1 cellular context compared by ENCODE assay signal in genomic region chr20:45406260-45407066, GRCh38.
TF ChIP-seq lines count a peak whose summit lies in the region.

No MANE protein-coding gene starts in this region.

TF ChIP-seq in HepG2, 621 proteins besides CTCF, POLR2A, EP300 and RAD21 (continued from another document and continues in another):
- TF ChIP-seq ZSCAN21 (CRISPR knock-in tag; IDR thresholded peaks at IDR 0.05; ENCODE audit: borderline replicate concordance): peak; percentile 34
- no peak for TF ChIP-seq LRRFIP1 (CRISPR knock-in tag; conservative IDR thresholded peaks at IDR 0.05)
- TF ChIP-seq ZNF354B (CRISPR knock-in tag; IDR thresholded peaks at IDR 0.05): 0 out of 2 replicates have a peak, but pooled peaks have one; percentile 30
- TF ChIP-seq TBX2 (CRISPR knock-in tag; IDR thresholded peaks at IDR 0.05; ENCODE audit: borderline replicate concordance): peak; percentile 72; the same call in 1 of the 2 replicates
- TF ChIP-seq RXRA (CRISPR knock-in tag; IDR thresholded peaks at IDR 0.05): peak; percentile 3; the same call in 1 of the 2 replicates
- TF ChIP-seq, protein P1, sequence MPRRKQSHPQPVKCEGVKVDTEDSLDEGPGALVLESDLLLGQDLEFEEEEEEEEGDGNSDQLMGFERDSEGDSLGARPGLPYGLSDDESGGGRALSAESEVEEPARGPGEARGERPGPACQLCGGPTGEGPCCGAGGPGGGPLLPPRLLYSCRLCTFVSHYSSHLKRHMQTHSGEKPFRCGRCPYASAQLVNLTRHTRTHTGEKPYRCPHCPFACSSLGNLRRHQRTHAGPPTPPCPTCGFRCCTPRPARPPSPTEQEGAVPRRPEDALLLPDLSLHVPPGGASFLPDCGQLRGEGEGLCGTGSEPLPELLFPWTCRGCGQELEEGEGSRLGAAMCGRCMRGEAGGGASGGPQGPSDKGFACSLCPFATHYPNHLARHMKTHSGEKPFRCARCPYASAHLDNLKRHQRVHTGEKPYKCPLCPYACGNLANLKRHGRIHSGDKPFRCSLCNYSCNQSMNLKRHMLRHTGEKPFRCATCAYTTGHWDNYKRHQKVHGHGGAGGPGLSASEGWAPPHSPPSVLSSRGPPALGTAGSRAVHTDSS (CRISPR knock-in tag; conservative IDR thresholded peaks at IDR 0.05): 0 out of 2 replicates have a peak, but pooled peaks have one; percentile 59
- no peak for TF ChIP-seq JUN (CRISPR knock-in tag; IDR thresholded peaks at IDR 0.05)
- peak; percentile 16; the same call in 1 of the 2 replicates for TF ChIP-seq ZHX2 (IDR thresholded peaks at IDR 0.05; ENCODE audit: low read depth)
- peak; percentile 55; the same call in 1 of the 2 replicates for TF ChIP-seq ZHX2 (CRISPR knock-in tag; IDR thresholded peaks at IDR 0.05; ENCODE audit: borderline replicate concordance)
- TF ChIP-seq HNRNPK (IDR thresholded peaks at IDR 0.05; ENCODE audit: low read depth, low read length, poor library complexity, severe bottlenecking): peak; percentile 90
- TF ChIP-seq ZNF124 (CRISPR knock-in tag; IDR thresholded peaks at IDR 0.05): 0 out of 2 replicates have a peak, but pooled peaks have one; percentile 24
- peak; percentile 90 for TF ChIP-seq ELF3 (CRISPR knock-in tag; IDR thresholded peaks at IDR 0.05)
- TF ChIP-seq, protein P2, sequence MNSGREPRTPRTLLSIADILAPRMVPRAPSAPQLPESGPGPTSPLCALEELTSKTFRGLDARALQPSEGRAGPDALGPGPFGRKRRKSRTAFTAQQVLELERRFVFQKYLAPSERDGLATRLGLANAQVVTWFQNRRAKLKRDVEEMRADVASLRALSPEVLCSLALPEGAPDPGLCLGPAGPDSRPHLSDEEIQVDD (CRISPR knock-in tag; IDR thresholded peaks at IDR 0.05; ENCODE audit: borderline replicate concordance): 0 out of 2 replicates have a peak, but pooled peaks have one; percentile 70
- 0 out of 2 replicates have a peak, but pooled peaks have one; percentile 61 for TF ChIP-seq HES4 (CRISPR knock-in tag; IDR thresholded peaks at IDR 0.05; ENCODE audit: borderline replicate concordance)
- TF ChIP-seq HMG20A (CRISPR knock-in tag; IDR thresholded peaks at IDR 0.05; ENCODE audit: borderline replicate concordance): no peak
- no peak for TF ChIP-seq CENPT (CRISPR knock-in tag; IDR thresholded peaks at IDR 0.05; ENCODE audit: low read depth)
- peak; percentile 85 for TF ChIP-seq GABPB1 (CRISPR knock-in tag; IDR thresholded peaks at IDR 0.05)
- TF ChIP-seq DNMT3B (CRISPR knock-in tag; conservative IDR thresholded peaks at IDR 0.05): no peak
- TF ChIP-seq IRF2 (CRISPR knock-in tag; IDR thresholded peaks at IDR 0.05): 0 out of 2 replicates have a peak, but pooled peaks have one; percentile 11
- no peak; the same call in 1 of the 2 replicates for TF ChIP-seq PRMT3 (CRISPR knock-in tag; IDR thresholded peaks at IDR 0.05; ENCODE audit: borderline replicate concordance, low read depth)
- peak; percentile 14; the same call in 1 of the 2 replicates for TF ChIP-seq POLR2AphosphoS5 (IDR thresholded peaks at IDR 0.05; ENCODE audit: low read depth, low read length)
- TF ChIP-seq ZSCAN12 (CRISPR knock-in tag; IDR thresholded peaks at IDR 0.05): 0 out of 2 replicates have a peak, but pooled peaks have one; percentile 61
- TF ChIP-seq, protein P3, sequence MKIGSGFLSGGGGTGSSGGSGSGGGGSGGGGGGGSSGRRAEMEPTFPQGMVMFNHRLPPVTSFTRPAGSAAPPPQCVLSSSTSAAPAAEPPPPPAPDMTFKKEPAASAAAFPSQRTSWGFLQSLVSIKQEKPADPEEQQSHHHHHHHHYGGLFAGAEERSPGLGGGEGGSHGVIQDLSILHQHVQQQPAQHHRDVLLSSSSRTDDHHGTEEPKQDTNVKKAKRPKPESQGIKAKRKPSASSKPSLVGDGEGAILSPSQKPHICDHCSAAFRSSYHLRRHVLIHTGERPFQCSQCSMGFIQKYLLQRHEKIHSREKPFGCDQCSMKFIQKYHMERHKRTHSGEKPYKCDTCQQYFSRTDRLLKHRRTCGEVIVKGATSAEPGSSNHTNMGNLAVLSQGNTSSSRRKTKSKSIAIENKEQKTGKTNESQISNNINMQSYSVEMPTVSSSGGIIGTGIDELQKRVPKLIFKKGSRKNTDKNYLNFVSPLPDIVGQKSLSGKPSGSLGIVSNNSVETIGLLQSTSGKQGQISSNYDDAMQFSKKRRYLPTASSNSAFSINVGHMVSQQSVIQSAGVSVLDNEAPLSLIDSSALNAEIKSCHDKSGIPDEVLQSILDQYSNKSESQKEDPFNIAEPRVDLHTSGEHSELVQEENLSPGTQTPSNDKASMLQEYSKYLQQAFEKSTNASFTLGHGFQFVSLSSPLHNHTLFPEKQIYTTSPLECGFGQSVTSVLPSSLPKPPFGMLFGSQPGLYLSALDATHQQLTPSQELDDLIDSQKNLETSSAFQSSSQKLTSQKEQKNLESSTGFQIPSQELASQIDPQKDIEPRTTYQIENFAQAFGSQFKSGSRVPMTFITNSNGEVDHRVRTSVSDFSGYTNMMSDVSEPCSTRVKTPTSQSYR (CRISPR knock-in tag; IDR thresholded peaks at IDR 0.05; ENCODE audit: borderline replicate concordance): peak; percentile 97
- TF ChIP-seq FOSL2 (CRISPR knock-in tag; IDR thresholded peaks at IDR 0.05): 0 out of 2 replicates have a peak, but pooled peaks have one; percentile 13
- no peak for TF ChIP-seq RFXANK (CRISPR knock-in tag; IDR thresholded peaks at IDR 0.05)
- peak; percentile 86; the same call in 1 of the 2 replicates for TF ChIP-seq ZNF138 (CRISPR knock-in tag; IDR thresholded peaks at IDR 0.05; ENCODE audit: low read depth)
- peak; percentile 27; the same call in 1 of the 2 replicates for TF ChIP-seq ZIK1 (CRISPR knock-in tag; IDR thresholded peaks at IDR 0.05; ENCODE audit: borderline replicate concordance, low read depth)
- TF ChIP-seq, protein P4, sequence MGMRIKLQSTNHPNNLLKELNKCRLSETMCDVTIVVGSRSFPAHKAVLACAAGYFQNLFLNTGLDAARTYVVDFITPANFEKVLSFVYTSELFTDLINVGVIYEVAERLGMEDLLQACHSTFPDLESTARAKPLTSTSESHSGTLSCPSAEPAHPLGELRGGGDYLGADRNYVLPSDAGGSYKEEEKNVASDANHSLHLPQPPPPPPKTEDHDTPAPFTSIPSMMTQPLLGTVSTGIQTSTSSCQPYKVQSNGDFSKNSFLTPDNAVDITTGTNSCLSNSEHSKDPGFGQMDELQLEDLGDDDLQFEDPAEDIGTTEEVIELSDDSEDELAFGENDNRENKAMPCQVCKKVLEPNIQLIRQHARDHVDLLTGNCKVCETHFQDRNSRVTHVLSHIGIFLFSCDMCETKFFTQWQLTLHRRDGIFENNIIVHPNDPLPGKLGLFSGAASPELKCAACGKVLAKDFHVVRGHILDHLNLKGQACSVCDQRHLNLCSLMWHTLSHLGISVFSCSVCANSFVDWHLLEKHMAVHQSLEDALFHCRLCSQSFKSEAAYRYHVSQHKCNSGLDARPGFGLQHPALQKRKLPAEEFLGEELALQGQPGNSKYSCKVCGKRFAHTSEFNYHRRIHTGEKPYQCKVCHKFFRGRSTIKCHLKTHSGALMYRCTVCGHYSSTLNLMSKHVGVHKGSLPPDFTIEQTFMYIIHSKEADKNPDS (CRISPR knock-in tag; IDR thresholded peaks at IDR 0.05): 0 out of 2 replicates have a peak, but pooled peaks have one; percentile 32
- TF ChIP-seq ZFY (CRISPR knock-in tag; IDR thresholded peaks at IDR 0.05): peak; percentile 62; the same call in 1 of the 2 replicates
- TF ChIP-seq ZNF777 (CRISPR knock-in tag; IDR thresholded peaks at IDR 0.05): peak; percentile 95
- peak; percentile 52 for TF ChIP-seq PTBP1 (IDR thresholded peaks at IDR 0.05; ENCODE audit: low read depth, low read length, poor library complexity, severe bottlenecking)
- TF ChIP-seq PRDM10 (CRISPR knock-in tag; IDR thresholded peaks at IDR 0.05; ENCODE audit: low read depth): no peak
- TF ChIP-seq ZNF747 (CRISPR knock-in tag; IDR thresholded peaks at IDR 0.05; ENCODE audit: borderline replicate concordance): peak; percentile 52; the same call in 1 of the 2 replicates
- no peak; the same call in 1 of the 2 replicates for TF ChIP-seq HOXD1 (CRISPR knock-in tag; IDR thresholded peaks at IDR 0.05)
- TF ChIP-seq ZNF136 (CRISPR knock-in tag; IDR thresholded peaks at IDR 0.05; ENCODE audit: low read depth): 0 out of 2 replicates have a peak, but pooled peaks have one; percentile 71
- TF ChIP-seq HNRNPL (IDR thresholded peaks at IDR 0.05; ENCODE audit: low read depth, low read length): 0 out of 2 replicates have a peak, but pooled peaks have one; percentile 4
- TF ChIP-seq ZNF879 (CRISPR knock-in tag; IDR thresholded peaks at IDR 0.05): peak; percentile 74; the same call in 1 of the 2 replicates
- TF ChIP-seq SAFB2 (CRISPR knock-in tag; IDR thresholded peaks at IDR 0.05; ENCODE audit: borderline replicate concordance, low read depth): no peak
- TF ChIP-seq GFI1 (CRISPR knock-in tag; IDR thresholded peaks at IDR 0.05; ENCODE audit: borderline replicate concordance): 0 out of 2 replicates have a peak, but pooled peaks have one; percentile 7
